In genomic region chr9:127175764-127176163, GRCh38 we compare ENCODE assay signal across 29 cellular contexts. TPM values are rescaled to one million over a fixed set of nuclear protein-coding genes. Genes with fewer than 3 reads are reported as not detected.
DNase-seq lines count a peak whose midpoint lies in the region; ATAC-seq, FAIRE-seq and TF ChIP-seq lines count a peak whose summit lies in the region.
"Had no signal": no experiment of that assay in that cellular context is flagged by ENCODE, and none has a peak within 500 bp of the region (broad histone marks: within the 10 kb centered on the region; RNA-seq: fewer than 3 reads in every experiment).

No MANE protein-coding gene starts in this region.

- H3K36me3 Mint-ChIP-seq in CD4-positive, alpha-beta memory T cell, result peaks cover 4 to 8% of the 10 kb centered on the region in 2 donors
- H3K36me3 Mint-ChIP-seq: activated naive CD4-positive, alpha-beta T cell treated with anti-CD3 and anti-CD28 coated beads, Interleukin-2, amount 50 U/mL, for 72 hours; CD14-positive monocyte; mesothelial cell of epicardium had no signal

- DNase-seq in activated CD8-positive, alpha-beta memory T cell treated with anti-CD3 and anti-CD28 coated beads for 24 hours, result peak; percentile 44
- no peak for DNase-seq in activated CD8-positive, alpha-beta memory T cell treated with anti-CD3 and anti-CD28 coated beads, Interleukin-2, amount 50 U/mL, for 4 hours
- DNase-seq in adipocyte (ENCODE audit: low read depth), result no peak
- peak; percentile 16 for DNase-seq in left lobe of liver (ENCODE audit: low spot score)
- peak; percentile 3 for DNase-seq in transverse colon
- DNase-seq in CD4-positive, alpha-beta memory T cell, result no peak
- DNase-seq in D721Med (ENCODE audit: insufficient read length, low spot score), result no peak
- DNase-seq: 8988T; activated CD4-positive, alpha-beta T cell treated with anti-CD3 and anti-CD28 coated beads, Interleukin-2, amount 10 ng/mL, durations not matched to agents 24 days and 14 days; hippocampal formation; naive B cell; NCI-H1436 treated with DMSO at 0.1 percent for 48 hours; NCI-H446 treated with DMSO at 0.1 percent for 48 hours; NCI-H82; stimulated activated CD4-positive, alpha-beta T cell treated with anti-CD3 and anti-CD28 coated beads, Interleukin-1b, Interleukin-23, amount 100 ng/mL, for 48 hours had no signal

- 96% methylated on average over 6 of the region's 6 CpGs; no CpG with 5 or more reads in 1 of the 2 donors for WGBS in transverse colon (ENCODE audit: low coverage in 1 of 2), 2 donors

- no peak for TF ChIP-seq EP300 in transverse colon (IDR thresholded peaks at IDR 0.05; ENCODE audit: low read depth)

- H3K27ac ChIP-seq in transverse colon, result no peak overlapping the region
- no peak overlapping the region for H3K27ac ChIP-seq in CD4-positive, alpha-beta memory T cell (ENCODE audit: low read depth, low read length)
- H3K27ac ChIP-seq: cardiac muscle cell, gastroesophageal sphincter, KMS-11, neutrophil had no signal

- intact Hi-C loops in transverse colon (cut with DNase I; ENCODE audit: low total_unique reads), result no loop called here
- intact Hi-C loops in CD4-positive, alpha-beta memory T cell (cut with micrococcal nuclease), result no loop called here

- in situ Hi-C loops in transverse colon (cut with MboI; ENCODE audit: low pct_ligation_motif_present in 1 of 4, low pct_unique_long_range_greater_than_20kb in 1 of 4, low sequenced_read_pairs in 3 of 4), result no loop called here

- H3K9ac ChIP-seq in adipocyte (ENCODE audit: low read length), result peak overlapping the region; percentile 55
- H3K9ac ChIP-seq: KMS-11 had no signal

- no peaks in the 10 kb centered on the region for H3K27me3 Mint-ChIP-seq in CD4-positive, alpha-beta memory T cell
- H3K27me3 Mint-ChIP-seq: naive B cell had no signal

- TF ChIP-seq POLR2A in transverse colon (IDR thresholded peaks at IDR 0.05), result no peak

- no peaks in the 10 kb centered on the region for H3K36me3 ChIP-seq in adipocyte (ENCODE audit: control insufficient read depth, insufficient read depth, low read length, severe bottlenecking)
- no peaks in the 10 kb centered on the region for H3K36me3 ChIP-seq in transverse colon
- H3K36me3 ChIP-seq in CD4-positive, alpha-beta memory T cell (ENCODE audit: insufficient read depth, low read length), result no peaks in the 10 kb centered on the region
- H3K36me3 ChIP-seq: cardiac muscle cell had no signal

- H3K4me3 ChIP-seq in adipocyte (ENCODE audit: low read length) (peak overlapping the region; percentile 46), transverse colon (no peak overlapping the region)
- H3K4me3 ChIP-seq in CD4-positive, alpha-beta memory T cell (ENCODE audit: low read length in 2 of 2), result no peak overlapping the region
- H3K4me3 ChIP-seq: cardiac muscle cell, gastroesophageal sphincter, GM12878, smooth muscle cell had no signal

- TF ChIP-seq CTCF in transverse colon (IDR thresholded peaks at IDR 0.05), result no peak
- TF ChIP-seq CTCF in D721Med (IDR thresholded peaks at IDR 0.05; ENCODE audit: insufficient read depth, missing control alignments), result no peak

- H3K27ac Mint-ChIP-seq in CD4-positive, alpha-beta memory T cell, result no peak overlapping the region
- H3K27ac Mint-ChIP-seq: activated CD4-positive, alpha-beta T cell treated with anti-CD3 and anti-CD28 coated beads, Interleukin-2, amount 10 ng/mL, durations not matched to agents 24 days and 14 days; activated T-helper 1 cell treated with anti-CD3 and anti-CD28 coated beads, Interleukin-12 subunit alpha, Interleukin-12 subunit beta, Interleukin-2, Interleukin-4 antibody, amounts not matched to agents 30 ng/mL and 10 ng/mL and 1 ng/mL, durations not matched to agents 14 hours and 24 hours and 36 hours; dendritic cell treated with granulocyte-macrophage colony-stimulating factor and Interleukin-4, amounts not matched to agents 40 ng/mL and 50 ng/mL, for 4 days; mesothelial cell of epicardium; naive B cell had no signal

- no peaks in the 10 kb centered on the region for H3K9me3 Mint-ChIP-seq in CD4-positive, alpha-beta memory T cell
- H3K9me3 Mint-ChIP-seq: activated CD4-positive, alpha-beta T cell treated with anti-CD3 and anti-CD28 coated beads, Interleukin-2, amount 10 ng/mL, durations not matched to agents 24 days and 14 days; activated naive CD4-positive, alpha-beta T cell treated with anti-CD3 and anti-CD28 coated beads, Interleukin-2, amount 50 U/mL, for 72 hours; activated T-helper 1 cell treated with anti-CD3 and anti-CD28 coated beads, Interleukin-12 subunit alpha, Interleukin-12 subunit beta, Interleukin-2, Interleukin-4 antibody, amounts not matched to agents 30 ng/mL and 10 ng/mL and 1 ng/mL, durations not matched to agents 14 hours and 24 hours and 36 hours; CD14-positive monocyte; dendritic cell treated with granulocyte-macrophage colony-stimulating factor and Interleukin-4, amounts not matched to agents 40 ng/mL and 50 ng/mL, for 4 days; mesothelial cell of epicardium; naive B cell had no signal

- H3K4me3 Mint-ChIP-seq in CD4-positive, alpha-beta memory T cell, result no peak overlapping the region
- H3K4me3 Mint-ChIP-seq: activated CD4-positive, alpha-beta T cell treated with anti-CD3 and anti-CD28 coated beads, Interleukin-2, amount 10 ng/mL, durations not matched to agents 24 days and 14 days; activated T-helper 1 cell treated with anti-CD3 and anti-CD28 coated beads, Interleukin-12 subunit alpha, Interleukin-12 subunit beta, Interleukin-2, Interleukin-4 antibody, amounts not matched to agents 30 ng/mL and 10 ng/mL and 1 ng/mL, durations not matched to agents 14 hours and 24 hours and 36 hours; CD14-positive monocyte; dendritic cell treated with granulocyte-macrophage colony-stimulating factor and Interleukin-4, amounts not matched to agents 40 ng/mL and 50 ng/mL, for 4 days; mesothelial cell of epicardium; naive B cell had no signal

- CTCF ChIA-PET in CD4-positive, alpha-beta memory T cell (lab: Charles Lee; ENCODE audit: partially characterized antibody), result no interaction called here

- H3K4me1 ChIP-seq in adipocyte (ENCODE audit: control insufficient read depth, insufficient read depth, low read length) (peaks cover 39% of the 10 kb centered on the region), transverse colon (peaks cover 0 to 10% (median 3%) of the 10 kb centered on the region in 4 donors)
- H3K4me1 ChIP-seq in CD4-positive, alpha-beta memory T cell (ENCODE audit: insufficient read depth, low read length), result no peaks in the 10 kb centered on the region

- H3K27me3 ChIP-seq in adipocyte (replicated peaks; ENCODE audit: control insufficient read depth, insufficient read depth, low read length) (no peaks in the 10 kb centered on the region), transverse colon (no peaks in the 10 kb centered on the region)
- no peaks in the 10 kb centered on the region for H3K27me3 ChIP-seq in CD4-positive, alpha-beta memory T cell (ENCODE audit: insufficient read depth, low read length)
- H3K27me3 ChIP-seq: cardiac muscle cell, gastroesophageal sphincter, neutrophil had no signal

- H3K4me1 Mint-ChIP-seq in CD4-positive, alpha-beta memory T cell, result no peaks in the 10 kb centered on the region
- H3K4me1 Mint-ChIP-seq: mesothelial cell of epicardium had no signal

- H3K9me3 ChIP-seq in adipocyte (ENCODE audit: control insufficient read depth, low read length) (no peaks in the 10 kb centered on the region), transverse colon (no peaks in the 10 kb centered on the region)
- no peaks in the 10 kb centered on the region for H3K9me3 ChIP-seq in CD4-positive, alpha-beta memory T cell (ENCODE audit: control insufficient read depth in 1 of 2, low read length in 2 of 2)
- H3K9me3 ChIP-seq: gastroesophageal sphincter, neutrophil had no signal

- ATAC-seq in left lobe of liver, result no peak
- ATAC-seq in HG03460 (IDR thresholded peaks at IDR 0.05; ENCODE audit: unreplicated experiment), result no peak
- ATAC-seq: activated naive CD4-positive, alpha-beta T cell treated with anti-CD3 and anti-CD28 coated beads, Interleukin-2, amount 50 U/mL, for 72 hours; gastroesophageal sphincter; GM12878 had no signal

- FAIRE-seq in D721Med (lab: Jason Lieb, UNC), result no peak
- FAIRE-seq: endometrium, GM12878 had no signal

- POLR2A ChIA-PET in CD4-positive, alpha-beta memory T cell (lab: Charles Lee; ENCODE audit: partially characterized antibody), result no interaction called here

RNA-seq across cellular contexts. Expression of gene ANGPTL2, which starts 53.3 kb away (rescaled TPM):
- total RNA-seq in left lobe of liver (2.8 TPM), transverse colon (10 to 100 TPM; 11.0 to 30.8 (median 13.1) TPM)
- total RNA-seq in CD4-positive, alpha-beta memory T cell, result not detected
- polyA plus RNA-seq in CD4-positive, alpha-beta memory T cell, result not detected
- total RNA-seq: activated CD4-positive, alpha-beta T cell treated with anti-CD3 and anti-CD28 coated beads, Interleukin-2, amount 10 ng/mL, durations not matched to agents 24 days and 14 days; activated naive CD4-positive, alpha-beta T cell treated with anti-CD3 and anti-CD28 coated beads, Interleukin-2, amount 50 U/mL, for 72 hours; activated T-helper 1 cell treated with anti-CD3 and anti-CD28 coated beads, Interleukin-12 subunit alpha, Interleukin-12 subunit beta, Interleukin-2, Interleukin-4 antibody, amounts not matched to agents 30 ng/mL and 10 ng/mL and 1 ng/mL, durations not matched to agents 14 hours and 24 hours and 36 hours; OCI-LY7 had no signal
- polyA plus RNA-seq: CD14-positive monocyte had no signal

Comparison
In these comparisons a context has a peak if more than half of its experiments do, and no peak if none do; other contexts are left out.
1. DNase-seq: peak in activated CD8-positive, alpha-beta memory T cell treated with anti-CD3 and anti-CD28 coated beads for 24 hours (single experiment), left lobe of liver (single experiment) and transverse colon (single experiment); none in activated CD8-positive, alpha-beta memory T cell treated with anti-CD3 and anti-CD28 coated beads, Interleukin-2, amount 50 U/mL, for 4 hours (single experiment), adipocyte (single experiment), CD4-positive, alpha-beta memory T cell (0 of 5) and D721Med (single experiment).